Comparison of ENCODE assay signal across 1 cellular context in genomic region chr3:3800685-3801509, GRCh38.
TF ChIP-seq lines count a peak whose summit lies in the region.

No MANE protein-coding gene starts in this region.

TF ChIP-seq in WTC11, 78 proteins besides CTCF, POLR2A, EP300 and RAD21 (continued from another document):
- 0 out of 2 replicates have a peak, but pooled peaks have one; percentile 27 for TF ChIP-seq ERG (CRISPR knock-in tag; IDR thresholded peaks at IDR 0.05)
- 0 out of 2 replicates have a peak, but pooled peaks have one; percentile 41 for TF ChIP-seq HMGXB4 (CRISPR knock-in tag; IDR thresholded peaks at IDR 0.05)
- TF ChIP-seq JAZF1 (CRISPR knock-in tag; IDR thresholded peaks at IDR 0.05): no peak
- no peak for TF ChIP-seq CREB1 (CRISPR knock-in tag; IDR thresholded peaks at IDR 0.05)
- TF ChIP-seq PRRX2 (CRISPR knock-in tag; IDR thresholded peaks at IDR 0.05): peak; percentile 27; the same call in 1 of the 2 replicates
- no peak for TF ChIP-seq FOXP4 (CRISPR knock-in tag; IDR thresholded peaks at IDR 0.05)
- no peak for TF ChIP-seq ATF3 (CRISPR knock-in tag; conservative IDR thresholded peaks at IDR 0.05)
- no peak for TF ChIP-seq PREB (CRISPR knock-in tag; IDR thresholded peaks at IDR 0.05; ENCODE audit: borderline replicate concordance)
- TF ChIP-seq GABPB1 (CRISPR knock-in tag; IDR thresholded peaks at IDR 0.05): no peak
- no peak for TF ChIP-seq ELF4 (CRISPR knock-in tag; IDR thresholded peaks at IDR 0.05; ENCODE audit: low read depth)
- 0 out of 2 replicates have a peak, but pooled peaks have one; percentile 59 for TF ChIP-seq EMX1 (CRISPR knock-in tag; IDR thresholded peaks at IDR 0.05)
- TF ChIP-seq TEAD4 (CRISPR knock-in tag; IDR thresholded peaks at IDR 0.05): 0 out of 2 replicates have a peak, but pooled peaks have one; percentile 61
- TF ChIP-seq ZNF281 (CRISPR knock-in tag; IDR thresholded peaks at IDR 0.05): no peak
- no peak for TF ChIP-seq ZNF425 (CRISPR knock-in tag; conservative IDR thresholded peaks at IDR 0.05)
